35 cellular contexts compared by ENCODE assay signal in genomic region chr3:58642846-58643245, GRCh38. TPM values are rescaled to one million over a fixed set of nuclear protein-coding genes. Genes with fewer than 3 reads are reported as not detected.
"Had no signal": no experiment of that assay in that cellular context is flagged by ENCODE, and none has a peak within 500 bp of the region (broad histone marks: within the 10 kb centered on the region; RNA-seq: fewer than 3 reads in every experiment).

No MANE protein-coding gene starts in this region.

- H3K36me3 Mint-ChIP-seq: activated CD4-positive, alpha-beta memory T cell treated with anti-CD3 and anti-CD28 coated beads for 36 hours; activated CD8-positive, alpha-beta memory T cell treated with anti-CD3 and anti-CD28 coated beads, Interleukin-2, amount 10 ng/mL, durations not matched to agents 7 days and 5 days; activated naive CD4-positive, alpha-beta T cell treated with anti-CD3 and anti-CD28 coated beads, Interleukin-2, amount 10 ng/mL, durations not matched to agents 7 days and 5 days; activated naive CD8-positive, alpha-beta T cell had no signal

- ATAC-seq: activated CD4-positive, alpha-beta T cell treated with anti-CD3 and anti-CD28 coated beads for 36 hours; activated CD8-positive, alpha-beta memory T cell treated with anti-CD3 and anti-CD28 coated beads, Interleukin-2, amount 10 ng/mL, durations not matched to agents 7 days and 5 days; activated CD8-positive, alpha-beta T cell treated with anti-CD3 and anti-CD28 coated beads, Interleukin-2, amount 10 ng/mL, durations not matched to agents 7 days and 5 days; body of pancreas; effector memory CD8-positive, alpha-beta T cell; foreskin keratinocyte; gastrocnemius medialis; heart left ventricle; T-helper 17 cell had no signal

- H3K4me3 Mint-ChIP-seq: activated CD4-positive, alpha-beta memory T cell treated with anti-CD3 and anti-CD28 coated beads for 36 hours; activated CD4-positive, alpha-beta T cell treated with anti-CD3 and anti-CD28 coated beads for 36 hours; activated CD4-positive, alpha-beta T cell treated with anti-CD3 and anti-CD28 coated beads, Interleukin-2, amount 10 ng/mL, durations not matched to agents 24 days and 14 days; activated CD8-positive, alpha-beta memory T cell treated with anti-CD3 and anti-CD28 coated beads, Interleukin-2, amount 10 ng/mL, durations not matched to agents 7 days and 5 days; activated CD8-positive, alpha-beta T cell treated with anti-CD3 and anti-CD28 coated beads, Interleukin-2, amount 10 ng/mL, durations not matched to agents 7 days and 5 days; activated naive CD4-positive, alpha-beta T cell treated with anti-CD3 and anti-CD28 coated beads, Interleukin-2, amount 10 ng/mL, durations not matched to agents 7 days and 5 days; activated naive CD8-positive, alpha-beta T cell; activated T-helper 1 cell treated with anti-CD3 and anti-CD28 coated beads, Interleukin-12 subunit alpha, Interleukin-12 subunit beta, Interleukin-2, Interleukin-4 antibody, amounts not matched to agents 30 ng/mL and 10 ng/mL and 1 ng/mL, durations not matched to agents 14 hours and 24 hours and 36 hours; effector memory CD8-positive, alpha-beta T cell; T-helper 17 cell; T-helper 2 cell treated with Interferon-gamma antibody and Interleukin-4, amounts not matched to agents 5 μg/mL and 100 μg/mL, for 36 hours had no signal

- H3K4me1 Mint-ChIP-seq: activated CD4-positive, alpha-beta T cell treated with anti-CD3 and anti-CD28 coated beads for 36 hours; activated CD4-positive, alpha-beta T cell treated with anti-CD3 and anti-CD28 coated beads, Interleukin-2, amount 10 ng/mL, durations not matched to agents 24 days and 14 days; activated CD8-positive, alpha-beta memory T cell treated with anti-CD3 and anti-CD28 coated beads, Interleukin-2, amount 10 ng/mL, durations not matched to agents 7 days and 5 days; activated naive CD4-positive, alpha-beta T cell treated with anti-CD3 and anti-CD28 coated beads, Interleukin-2, amount 10 ng/mL, durations not matched to agents 7 days and 5 days; T-helper 17 cell had no signal

- DNase-seq: activated CD4-positive, alpha-beta memory T cell treated with anti-CD3 and anti-CD28 coated beads for 36 hours; activated CD4-positive, alpha-beta T cell treated with anti-CD3 and anti-CD28 coated beads for 36 hours; activated CD4-positive, alpha-beta T cell treated with anti-CD3 and anti-CD28 coated beads, Interleukin-2, amount 10 ng/mL, durations not matched to agents 24 days and 14 days; activated CD4-positive, CD25-positive, alpha-beta regulatory T cell; activated CD4-positive, CD25-positive, alpha-beta regulatory T cell treated with anti-CD3 and anti-CD28 coated beads, Interleukin-2, amount 50 U/mL, for 72 hours; activated CD8-positive, alpha-beta memory T cell treated with anti-CD3 and anti-CD28 coated beads, Interleukin-2, amount 10 ng/mL, durations not matched to agents 7 days and 5 days; activated CD8-positive, alpha-beta memory T cell treated with anti-CD3 and anti-CD28 coated beads, Interleukin-2, amount 50 U/mL, for 4 hours; activated CD8-positive, alpha-beta T cell treated with anti-CD3 and anti-CD28 coated beads, Interleukin-2, amount 10 ng/mL, durations not matched to agents 7 days and 5 days; activated effector memory CD4-positive, alpha-beta T cell treated with anti-CD3 and anti-CD28 coated beads, Interleukin-2, amount 50 U/mL, for 16 hours; activated naive CD4-positive, alpha-beta T cell treated with anti-CD3 and anti-CD28 coated beads, Interleukin-2, amount 10 ng/mL, durations not matched to agents 7 days and 5 days; activated T-cell treated with anti-CD3 and anti-CD28 coated beads, Interleukin-2, amount 50 U/mL, for 1 hour; activated T-cell treated with anti-CD3 and anti-CD28 coated beads, Interleukin-2, amount 50 U/mL, for 48 hours; amniotic stem cell; anterior cingulate cortex; body of pancreas; caudate nucleus; cortex of kidney; dermis blood vessel endothelial cell; effector CD4-positive, alpha-beta T cell; effector memory CD8-positive, alpha-beta T cell; erythroblast; foreskin keratinocyte; gastrocnemius medialis; glutamatergic neuron; heart left ventricle; T-helper 1 cell; T-helper 17 cell; T1000 had no signal

- H3K27me3 Mint-ChIP-seq: activated CD4-positive, alpha-beta memory T cell treated with anti-CD3 and anti-CD28 coated beads for 36 hours; activated CD4-positive, alpha-beta T cell treated with anti-CD3 and anti-CD28 coated beads for 36 hours; activated CD4-positive, alpha-beta T cell treated with anti-CD3 and anti-CD28 coated beads, Interleukin-2, amount 10 ng/mL, durations not matched to agents 24 days and 14 days; activated CD8-positive, alpha-beta memory T cell treated with anti-CD3 and anti-CD28 coated beads, Interleukin-2, amount 10 ng/mL, durations not matched to agents 7 days and 5 days; activated naive CD8-positive, alpha-beta T cell had no signal

- H3K27ac Mint-ChIP-seq: activated CD4-positive, alpha-beta memory T cell treated with anti-CD3 and anti-CD28 coated beads for 36 hours; activated CD4-positive, alpha-beta T cell treated with anti-CD3 and anti-CD28 coated beads for 36 hours; activated CD4-positive, alpha-beta T cell treated with anti-CD3 and anti-CD28 coated beads, Interleukin-2, amount 10 ng/mL, durations not matched to agents 24 days and 14 days; activated CD8-positive, alpha-beta memory T cell treated with anti-CD3 and anti-CD28 coated beads, Interleukin-2, amount 10 ng/mL, durations not matched to agents 7 days and 5 days; activated CD8-positive, alpha-beta T cell treated with anti-CD3 and anti-CD28 coated beads, Interleukin-2, amount 10 ng/mL, durations not matched to agents 7 days and 5 days; activated naive CD4-positive, alpha-beta T cell treated with anti-CD3 and anti-CD28 coated beads, Interleukin-2, amount 10 ng/mL, durations not matched to agents 7 days and 5 days; activated naive CD8-positive, alpha-beta T cell; activated T-helper 1 cell treated with anti-CD3 and anti-CD28 coated beads, Interleukin-12 subunit alpha, Interleukin-12 subunit beta, Interleukin-2, Interleukin-4 antibody, amounts not matched to agents 30 ng/mL and 10 ng/mL and 1 ng/mL, durations not matched to agents 14 hours and 24 hours and 36 hours; activated T-helper 2 cell treated with anti-CD3 and anti-CD28 coated beads, Interferon-gamma antibody, Interleukin-2, Interleukin-4, amounts not matched to agents 10 μg/mL and 5 μg/mL and 100 μg/mL, durations not matched to agents 14 hours and 24 hours and 36 hours; effector memory CD8-positive, alpha-beta T cell; T-helper 17 cell; T-helper 2 cell treated with Interferon-gamma antibody and Interleukin-4, amounts not matched to agents 5 μg/mL and 100 μg/mL, for 36 hours had no signal

- H3K9me3 Mint-ChIP-seq: activated CD4-positive, alpha-beta memory T cell treated with anti-CD3 and anti-CD28 coated beads for 36 hours; activated CD4-positive, alpha-beta T cell treated with anti-CD3 and anti-CD28 coated beads, Interleukin-2, amount 10 ng/mL, durations not matched to agents 24 days and 14 days; activated naive CD4-positive, alpha-beta T cell treated with anti-CD3 and anti-CD28 coated beads, Interleukin-2, amount 10 ng/mL, durations not matched to agents 7 days and 5 days; activated T-helper 1 cell treated with anti-CD3 and anti-CD28 coated beads, Interleukin-12 subunit alpha, Interleukin-12 subunit beta, Interleukin-2, Interleukin-4 antibody, amounts not matched to agents 30 ng/mL and 10 ng/mL and 1 ng/mL, durations not matched to agents 14 hours and 24 hours and 36 hours; activated T-helper 2 cell treated with anti-CD3 and anti-CD28 coated beads, Interferon-gamma antibody, Interleukin-2, Interleukin-4, amounts not matched to agents 10 μg/mL and 5 μg/mL and 100 μg/mL, durations not matched to agents 14 hours and 24 hours and 36 hours; effector memory CD8-positive, alpha-beta T cell; T-helper 2 cell treated with Interferon-gamma antibody and Interleukin-4, amounts not matched to agents 5 μg/mL and 100 μg/mL, for 36 hours had no signal

RNA-seq across cellular contexts. Expression of gene FAM3D, which starts 23.7 kb away (rescaled TPM):
- total RNA-seq: activated CD4-positive, alpha-beta memory T cell treated with anti-CD3 and anti-CD28 coated beads for 36 hours; activated CD4-positive, alpha-beta T cell treated with anti-CD3 and anti-CD28 coated beads for 36 hours; activated CD4-positive, alpha-beta T cell treated with anti-CD3 and anti-CD28 coated beads, Interleukin-2, amount 10 ng/mL, durations not matched to agents 24 days and 14 days; activated CD8-positive, alpha-beta memory T cell treated with anti-CD3 and anti-CD28 coated beads for 36 hours; activated CD8-positive, alpha-beta memory T cell treated with anti-CD3 and anti-CD28 coated beads, Interleukin-2, amount 10 ng/mL, durations not matched to agents 7 days and 5 days; activated CD8-positive, alpha-beta T cell treated with anti-CD3 and anti-CD28 coated beads, Interleukin-2, amount 10 ng/mL, durations not matched to agents 7 days and 5 days; activated T-helper 1 cell treated with anti-CD3 and anti-CD28 coated beads, Interleukin-12 subunit alpha, Interleukin-12 subunit beta, Interleukin-2, Interleukin-4 antibody, amounts not matched to agents 30 ng/mL and 10 ng/mL and 1 ng/mL, durations not matched to agents 14 hours and 24 hours and 36 hours; activated T-helper 2 cell treated with anti-CD3 and anti-CD28 coated beads, Interferon-gamma antibody, Interleukin-2, Interleukin-4, amounts not matched to agents 10 μg/mL and 5 μg/mL and 100 μg/mL, durations not matched to agents 14 hours and 24 hours and 36 hours; chondrocyte; esophagus muscularis mucosa; foreskin keratinocyte; heart left ventricle; T-helper 17 cell had no signal
